In the genomic region with DNA sequence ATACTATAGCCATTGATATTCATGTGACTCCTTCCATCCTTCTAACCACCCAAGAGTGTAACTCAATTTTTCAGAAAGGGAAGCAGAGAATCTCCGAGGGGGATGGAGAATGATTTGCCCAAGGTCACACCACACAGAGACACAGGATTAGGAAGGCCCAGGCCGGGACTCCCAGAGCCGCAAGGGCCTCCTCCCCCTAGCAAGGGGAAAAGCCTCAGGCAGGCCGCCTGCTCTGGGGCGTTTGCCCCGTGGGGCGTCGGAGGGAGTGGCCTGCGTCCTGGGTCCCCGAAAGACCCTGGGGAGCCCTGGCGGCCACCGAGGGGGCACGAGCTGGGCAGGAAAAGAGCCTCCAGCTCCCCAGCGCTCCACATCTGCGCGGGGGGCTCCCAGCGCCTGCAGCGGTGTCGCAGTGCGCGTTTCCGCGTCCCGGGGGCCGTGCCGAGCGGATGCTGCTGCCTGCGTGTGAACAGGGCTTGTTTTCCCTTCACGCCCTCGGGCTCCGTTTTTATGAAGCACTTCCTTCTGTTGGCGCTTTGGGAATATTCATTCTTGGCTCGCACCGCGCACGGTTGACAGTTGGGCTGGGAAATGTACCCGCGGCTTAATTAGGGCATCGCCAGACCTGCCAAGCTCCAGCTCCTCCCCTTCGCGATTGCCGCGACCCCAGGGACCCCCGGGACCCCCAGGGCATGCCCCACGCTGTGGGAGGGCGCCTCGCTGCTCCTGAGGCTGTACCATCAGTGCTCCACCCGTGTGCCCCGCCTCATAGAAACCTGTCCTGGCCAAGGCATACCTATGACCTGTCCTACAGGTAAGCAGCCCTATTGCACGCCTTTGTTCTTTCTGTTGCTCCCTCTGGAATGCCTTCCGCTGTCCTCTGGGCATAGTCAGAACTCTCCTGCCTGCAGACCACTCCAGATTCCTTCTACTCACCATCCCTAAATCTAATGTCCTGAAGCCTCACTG, we compare ENCODE assay signal across 10 cellular contexts.
DNase-seq lines count a peak whose midpoint lies in the region; ATAC-seq, FAIRE-seq and TF ChIP-seq lines count a peak whose summit lies in the region.
"Had no signal": no experiment of that assay in that cellular context is flagged by ENCODE, and none has a peak within 500 bp of the region (broad histone marks: within the 10 kb centered on the region; RNA-seq: fewer than 3 reads in every experiment).

No MANE protein-coding gene starts in this region.

- CTCF ChIA-PET in PC-3 (lab: Charles Lee) = no interaction called here

- no peak overlapping the region for H3K9ac ChIP-seq in PC-3 (ENCODE audit: low read length)

- TF ChIP-seq CTCF in PC-3 (conservative IDR thresholded peaks at IDR 0.05; ENCODE audit: low read depth, low read length) = no peak
- TF ChIP-seq CTCF in fibroblast of mammary gland (conservative IDR thresholded peaks at IDR 0.05; ENCODE audit: control insufficient read depth, insufficient read depth, low read depth, low read length) = no peak
- TF ChIP-seq CTCF in pancreas (IDR thresholded peaks at IDR 0.05) = no peak

- peak overlapping the region; percentile 56 for H3K4me2 ChIP-seq in PC-3 (ENCODE audit: low read length)

- no peaks in the 10 kb centered on the region for H3K79me2 ChIP-seq in PC-3 (ENCODE audit: low read length)

- 18 to 19% methylated on average over 51 of the region's 51 CpGs for WGBS in pancreas, 2 donors

- H3K36me3 ChIP-seq in PC-3 (ENCODE audit: low read depth, low read length) (no peaks in the 10 kb centered on the region), pancreas (no peaks in the 10 kb centered on the region)
- H3K36me3 ChIP-seq: ovary had no signal

- intact Hi-C loops in PC-3 (cut with micrococcal nuclease) (no loop called here), pancreas (cut with DNase I) (no loop called here)

- H3K9me3 ChIP-seq in PC-3 (ENCODE audit: low read length) (no peaks in the 10 kb centered on the region), pancreas (no peaks in the 10 kb centered on the region)
- H3K9me3 ChIP-seq: ovary had no signal

- H3K4me1 ChIP-seq in PC-3 (ENCODE audit: insufficient read depth, low read length) = no peaks in the 10 kb centered on the region
- no peaks in the 10 kb centered on the region for H3K4me1 ChIP-seq in pancreas

- no TSS peak for BruUV-seq in PC-3 (replicated peaks; lab: Mats Ljungman, UMichigan)

- FAIRE-seq in pancreas (lab: Jason Lieb, UNC) = no peak

- H3K27me3 ChIP-seq in PC-3 (ENCODE audit: low read length) (no peaks in the 10 kb centered on the region), pancreas (no peaks in the 10 kb centered on the region)
- H3K27me3 ChIP-seq: ovary had no signal

- peak; percentile 46 for ATAC-seq in PC-3
- peak in 3 of 4 donors; percentile 47 to 60 (median 54) for ATAC-seq in pancreas
- no peak for ATAC-seq in HG03095 (IDR thresholded peaks at IDR 0.05; ENCODE audit: unreplicated experiment)
- no peak for ATAC-seq in GM19023 (IDR thresholded peaks at IDR 0.05; ENCODE audit: unreplicated experiment)

- POLR2A ChIA-PET in PC-3 (lab: Charles Lee; ENCODE audit: unreplicated experiment) = no interaction called here

- H3F3A ChIP-seq in PC-3 (ENCODE audit: low read length, unreplicated experiment) = no peaks in the 10 kb centered on the region

- H3K9me2 ChIP-seq in PC-3 (replicated peaks; ENCODE audit: low read length) = no peaks in the 10 kb centered on the region

- no peaks in the 10 kb centered on the region for H4K20me1 ChIP-seq in PC-3 (ENCODE audit: low read length)

- DNase-seq in AG20443 (ENCODE audit: low spot score) (peak; percentile 90), PC-3 (peak; percentile 10), fibroblast of mammary gland (ENCODE audit: low read depth) (peak; percentile 24), pancreas (peak in 1 of 6 donors; percentile 22), Kasumi-1 (lab: John Stamatoyannopoulos, UW) (no peak), inferior parietal cortex (ENCODE audit: extremely low spot score) (no peak)
- DNase-seq: activated naive CD8-positive, alpha-beta T cell treated with anti-CD3 and anti-CD28 coated beads, Interleukin-2, amount 10 ng/mL, durations not matched to agents 7 days and 5 days had no signal

- H3K4me3 ChIP-seq in PC-3 (ENCODE audit: low read length) (peak overlapping the region; percentile 42; the same call in 1 of the 2 replicates), fibroblast of mammary gland (ENCODE audit: control insufficient read depth, low read depth, low read length) (no peak overlapping the region), pancreas (peak overlapping the region in 1 of 4 donors; percentile 8)
- H3K4me3 ChIP-seq: ovary had no signal

- H3K27ac ChIP-seq in PC-3 (ENCODE audit: low read length) = no peak overlapping the region
- peak overlapping the region in 1 of 4 donors; percentile 19 for H3K27ac ChIP-seq in pancreas
- H3K27ac ChIP-seq: ovary had no signal

- H2AFZ ChIP-seq in PC-3 (ENCODE audit: low read length) = peak overlapping the region; percentile 53; the same call in 1 of the 2 replicates

Comparison
In these comparisons a context has a peak if more than half of its experiments do, and no peak if none do; other contexts are left out.
1. DNase-seq: peak in AG20443 (single experiment), PC-3 (single experiment) and fibroblast of mammary gland (single experiment); none in Kasumi-1 (0 of 2) and inferior parietal cortex (single experiment).
2. ATAC-seq: peak in PC-3 (single experiment) and pancreas (3 of 4); none in HG03095 (single experiment) and GM19023 (single experiment).